ENCODE assay signal across 1 cellular context in genomic region chr12:48280572-48280971, GRCh38.
TF ChIP-seq lines count a peak whose summit lies in the region.

No MANE protein-coding gene starts in this region.

TF ChIP-seq in GM23338, 12 proteins besides CTCF, POLR2A, EP300 and RAD21 (continued from another document):
- TF ChIP-seq ZNF114 (CRISPR knock-in tag; IDR thresholded peaks at IDR 0.05) (no peak), EZH2 (IDR thresholded peaks at IDR 0.05; ENCODE audit: low read depth, unreplicated experiment) (no peak), POLR2AphosphoS5 (IDR thresholded peaks at IDR 0.05; ENCODE audit: low read depth) (no peak), STAT1 (IDR thresholded peaks at IDR 0.05; ENCODE audit: unreplicated experiment) (no peak)
- TF ChIP-seq, protein P1, sequence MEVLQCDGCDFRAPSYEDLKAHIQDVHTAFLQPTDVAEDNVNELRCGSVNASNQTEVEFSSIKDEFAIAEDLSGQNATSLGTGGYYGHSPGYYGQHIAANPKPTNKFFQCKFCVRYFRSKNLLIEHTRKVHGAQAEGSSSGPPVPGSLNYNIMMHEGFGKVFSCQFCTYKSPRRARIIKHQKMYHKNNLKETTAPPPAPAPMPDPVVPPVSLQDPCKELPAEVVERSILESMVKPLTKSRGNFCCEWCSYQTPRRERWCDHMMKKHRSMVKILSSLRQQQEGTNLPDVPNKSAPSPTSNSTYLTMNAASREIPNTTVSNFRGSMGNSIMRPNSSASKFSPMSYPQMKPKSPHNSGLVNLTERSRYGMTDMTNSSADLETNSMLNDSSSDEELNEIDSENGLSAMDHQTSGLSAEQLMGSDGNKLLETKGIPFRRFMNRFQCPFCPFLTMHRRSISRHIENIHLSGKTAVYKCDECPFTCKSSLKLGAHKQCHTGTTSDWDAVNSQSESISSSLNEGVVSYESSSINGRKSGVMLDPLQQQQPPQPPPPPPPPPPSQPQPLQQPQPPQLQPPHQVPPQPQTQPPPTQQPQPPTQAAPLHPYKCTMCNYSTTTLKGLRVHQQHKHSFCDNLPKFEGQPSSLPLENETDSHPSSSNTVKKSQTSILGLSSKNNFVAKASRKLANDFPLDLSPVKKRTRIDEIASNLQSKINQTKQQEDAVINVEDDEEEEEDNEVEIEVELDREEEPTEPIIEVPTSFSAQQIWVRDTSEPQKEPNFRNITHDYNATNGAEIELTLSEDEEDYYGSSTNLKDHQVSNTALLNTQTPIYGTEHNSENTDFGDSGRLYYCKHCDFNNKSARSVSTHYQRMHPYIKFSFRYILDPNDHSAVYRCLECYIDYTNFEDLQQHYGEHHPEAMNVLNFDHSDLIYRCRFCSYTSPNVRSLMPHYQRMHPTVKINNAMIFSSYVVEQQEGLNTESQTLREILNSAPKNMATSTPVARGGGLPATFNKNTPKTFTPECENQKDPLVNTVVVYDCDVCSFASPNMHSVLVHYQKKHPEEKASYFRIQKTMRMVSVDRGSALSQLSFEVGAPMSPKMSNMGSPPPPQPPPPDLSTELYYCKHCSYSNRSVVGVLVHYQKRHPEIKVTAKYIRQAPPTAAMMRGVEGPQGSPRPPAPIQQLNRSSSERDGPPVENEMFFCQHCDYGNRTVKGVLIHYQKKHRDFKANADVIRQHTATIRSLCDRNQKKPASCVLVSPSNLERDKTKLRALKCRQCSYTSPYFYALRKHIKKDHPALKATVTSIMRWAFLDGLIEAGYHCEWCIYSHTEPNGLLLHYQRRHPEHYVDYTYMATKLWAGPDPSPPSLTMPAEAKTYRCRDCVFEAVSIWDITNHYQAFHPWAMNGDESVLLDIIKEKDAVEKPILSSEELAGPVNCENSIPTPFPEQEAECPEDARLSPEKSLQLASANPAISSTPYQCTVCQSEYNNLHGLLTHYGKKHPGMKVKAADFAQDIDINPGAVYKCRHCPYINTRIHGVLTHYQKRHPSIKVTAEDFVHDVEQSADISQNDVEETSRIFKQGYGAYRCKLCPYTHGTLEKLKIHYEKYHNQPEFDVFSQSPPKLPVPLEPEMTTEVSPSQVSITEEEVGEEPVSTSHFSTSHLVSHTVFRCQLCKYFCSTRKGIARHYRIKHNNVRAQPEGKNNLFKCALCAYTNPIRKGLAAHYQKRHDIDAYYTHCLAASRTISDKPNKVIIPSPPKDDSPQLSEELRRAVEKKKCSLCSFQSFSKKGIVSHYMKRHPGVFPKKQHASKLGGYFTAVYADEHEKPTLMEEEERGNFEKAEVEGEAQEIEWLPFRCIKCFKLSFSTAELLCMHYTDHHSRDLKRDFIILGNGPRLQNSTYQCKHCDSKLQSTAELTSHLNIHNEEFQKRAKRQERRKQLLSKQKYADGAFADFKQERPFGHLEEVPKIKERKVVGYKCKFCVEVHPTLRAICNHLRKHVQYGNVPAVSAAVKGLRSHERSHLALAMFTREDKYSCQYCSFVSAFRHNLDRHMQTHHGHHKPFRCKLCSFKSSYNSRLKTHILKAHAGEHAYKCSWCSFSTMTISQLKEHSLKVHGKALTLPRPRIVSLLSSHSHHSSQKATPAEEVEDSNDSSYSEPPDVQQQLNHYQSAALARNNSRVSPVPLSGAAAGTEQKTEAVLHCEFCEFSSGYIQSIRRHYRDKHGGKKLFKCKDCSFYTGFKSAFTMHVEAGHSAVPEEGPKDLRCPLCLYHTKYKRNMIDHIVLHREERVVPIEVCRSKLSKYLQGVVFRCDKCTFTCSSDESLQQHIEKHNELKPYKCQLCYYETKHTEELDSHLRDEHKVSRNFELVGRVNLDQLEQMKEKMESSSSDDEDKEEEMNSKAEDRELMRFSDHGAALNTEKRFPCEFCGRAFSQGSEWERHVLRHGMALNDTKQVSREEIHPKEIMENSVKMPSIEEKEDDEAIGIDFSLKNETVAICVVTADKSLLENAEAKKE (CRISPR knock-in tag; IDR thresholded peaks at IDR 0.05), result no peak
TF ChIP-seq in GM23338: peak in this region for 0.
